8 cellular contexts compared by ENCODE assay signal in the genomic region with DNA sequence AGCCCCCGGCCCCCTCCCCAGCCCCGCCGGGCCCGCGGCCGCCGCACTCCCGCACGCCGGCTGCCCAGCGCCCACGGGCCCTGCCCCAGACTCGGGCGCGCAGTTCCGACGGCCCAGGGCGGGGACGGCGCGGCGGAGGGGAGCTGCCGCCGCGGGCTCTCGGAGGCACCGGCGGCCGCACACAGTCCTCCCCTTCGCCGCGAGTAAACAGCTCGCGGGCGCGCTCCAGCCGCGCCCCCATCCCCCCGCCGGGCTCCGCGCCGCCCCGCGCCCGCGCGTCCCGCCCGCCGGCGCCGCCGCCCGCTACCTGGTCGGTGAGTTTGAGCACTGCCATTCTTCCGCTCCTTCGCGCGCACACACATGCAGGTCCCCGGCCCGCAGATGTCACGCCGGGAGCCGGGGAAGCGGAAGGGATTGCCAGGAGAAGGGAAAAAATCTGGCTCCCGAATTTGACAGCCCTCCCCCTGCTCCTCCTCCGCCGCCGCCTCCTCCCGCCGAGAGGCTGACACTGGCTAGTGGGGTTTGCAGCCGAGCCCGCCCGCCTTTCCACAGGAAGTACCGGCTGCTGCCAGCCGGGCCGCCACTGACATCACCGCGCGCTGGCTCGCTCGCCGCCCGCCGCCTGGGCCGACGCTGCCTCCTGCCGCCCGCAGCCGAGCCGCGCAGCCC. TPM values are rescaled to one million over a fixed set of nuclear protein-coding genes. Genes with fewer than 3 reads are reported as not detected.
DNase-seq lines count a peak whose midpoint lies in the region; ATAC-seq and TF ChIP-seq lines count a peak whose summit lies in the region.

A gene (minus strand): TSS at position 510 of the 669 bp plus-strand sequence. CDS start 176 bp downstream, at position 334.

- peak within 1 kb of the TSS; percentile 98 for H3K27ac Mint-ChIP-seq in activated CD4-positive, alpha-beta T cell treated with anti-CD3 and anti-CD28 coated beads for 36 hours
- peak within 1 kb of the TSS; percentile 82 for H3K27ac Mint-ChIP-seq in chondrocyte (ENCODE audit: unreplicated experiment)

- H3K4me1 Mint-ChIP-seq in activated CD4-positive, alpha-beta T cell treated with anti-CD3 and anti-CD28 coated beads for 36 hours = peaks cover 67% of the 10 kb centered on the region
- peaks cover 36% of the 10 kb centered on the region for H3K4me1 Mint-ChIP-seq in chondrocyte (ENCODE audit: low read depth)

- intact Hi-C loops in activated CD4-positive, alpha-beta T cell treated with anti-CD3 and anti-CD28 coated beads for 36 hours (cut with DNase I, micrococcal nuclease) = loop anchor here (1.0 to 5.0 kb wide), 10 partner anchors 54 to 384 kb away; a partner anchor contains a TSS

- H3K36me3 Mint-ChIP-seq in activated CD4-positive, alpha-beta T cell treated with anti-CD3 and anti-CD28 coated beads for 36 hours (ENCODE audit: low read depth) = peaks cover 9% of the 10 kb centered on the region
- H3K36me3 Mint-ChIP-seq in chondrocyte (ENCODE audit: low read depth) = no peaks in the 10 kb centered on the region

- POLR2A ChIA-PET in activated CD4-positive, alpha-beta T cell treated with anti-CD3 and anti-CD28 coated beads for 36 hours (lab: Charles Lee) = interaction anchor here (0.6 to 0.7 kb wide), 2 partner anchors 111 to 274 kb away, joined by 3 to 4 read pairs; no protein-coding TSS in a partner anchor

- no peaks in the 10 kb centered on the region for H3K27me3 Mint-ChIP-seq in activated CD4-positive, alpha-beta T cell treated with anti-CD3 and anti-CD28 coated beads for 36 hours
- H3K27me3 Mint-ChIP-seq in chondrocyte (ENCODE audit: low read depth) = no peaks in the 10 kb centered on the region

- TF ChIP-seq CTCF in chondrocyte (IDR thresholded peaks at IDR 0.05) = peak; percentile 67

- peak; percentile 70 for ATAC-seq in GM19035 (IDR thresholded peaks at IDR 0.05; ENCODE audit: unreplicated experiment)
- peak; percentile 66 for ATAC-seq in HG03342 (IDR thresholded peaks at IDR 0.05; ENCODE audit: unreplicated experiment)
- ATAC-seq in activated CD4-positive, alpha-beta T cell treated with anti-CD3 and anti-CD28 coated beads for 36 hours = peak; percentile 69

- peak; percentile 97 for DNase-seq in AG20443 (ENCODE audit: low spot score)
- peak; percentile 64 for DNase-seq in NCI-H510A treated with DMSO at 0.1 percent for 48 hours (lab: John Stamatoyannopoulos, UW)
- peak; percentile 93 for DNase-seq in activated CD4-positive, alpha-beta T cell treated with anti-CD3 and anti-CD28 coated beads for 36 hours
- peak; percentile 97 for DNase-seq in chondrocyte (ENCODE audit: low spot score)
- peak; percentile 79 to 80 for DNase-seq in stimulated activated CD4-positive, alpha-beta T cell treated with anti-CD3 and anti-CD28 coated beads, Interleukin-1b, Interleukin-23, amount 100 ng/mL, for 4 hours (ENCODE audit: low read depth in 2 of 2)

- peak within 1 kb of the TSS; percentile 93 for H3K4me3 Mint-ChIP-seq in activated CD4-positive, alpha-beta T cell treated with anti-CD3 and anti-CD28 coated beads for 36 hours
- H3K4me3 Mint-ChIP-seq in chondrocyte (ENCODE audit: unreplicated experiment) = peak within 1 kb of the TSS; percentile 90

- H3K27ac ChIP-seq in layer of hippocampus (ENCODE audit: low read depth, low read length) = peak within 1 kb of the TSS; percentile 84

- CTCF ChIA-PET in activated CD4-positive, alpha-beta T cell treated with anti-CD3 and anti-CD28 coated beads for 36 hours (lab: Charles Lee) = interaction anchor here (0.6 to 7.6 kb wide), 14 partner anchors 12 to 197 kb away, joined by 3 to 53 read pairs (median 4); no protein-coding TSS in a partner anchor

- no peaks in the 10 kb centered on the region for H3K9me3 Mint-ChIP-seq in activated CD4-positive, alpha-beta T cell treated with anti-CD3 and anti-CD28 coated beads for 36 hours (ENCODE audit: low read depth)
- H3K9me3 Mint-ChIP-seq in chondrocyte (ENCODE audit: low read depth) = no peaks in the 10 kb centered on the region

- no peaks in the 10 kb centered on the region for H3K27me3 ChIP-seq in layer of hippocampus (ENCODE audit: control insufficient read depth, insufficient read depth, low read length)

RNA-seq across cellular contexts. Expression of the gene that starts here (rescaled TPM):
- total RNA-seq in activated CD4-positive, alpha-beta T cell treated with anti-CD3 and anti-CD28 coated beads for 36 hours = 100 to 1,000 TPM; 122 to 181 TPM
- total RNA-seq in chondrocyte = 21.4 to 45.8 TPM (median 26.1 TPM) in 3 replicates

Comparison
In these comparisons a context has a peak if more than half of its experiments do, and no peak if none do; other contexts are left out.
1. Peak in every context shown above with its lines: DNase-seq, ATAC-seq and H3K27ac ChIP-seq.